ENCODE assay signal across 15 cellular contexts in the genomic region with DNA sequence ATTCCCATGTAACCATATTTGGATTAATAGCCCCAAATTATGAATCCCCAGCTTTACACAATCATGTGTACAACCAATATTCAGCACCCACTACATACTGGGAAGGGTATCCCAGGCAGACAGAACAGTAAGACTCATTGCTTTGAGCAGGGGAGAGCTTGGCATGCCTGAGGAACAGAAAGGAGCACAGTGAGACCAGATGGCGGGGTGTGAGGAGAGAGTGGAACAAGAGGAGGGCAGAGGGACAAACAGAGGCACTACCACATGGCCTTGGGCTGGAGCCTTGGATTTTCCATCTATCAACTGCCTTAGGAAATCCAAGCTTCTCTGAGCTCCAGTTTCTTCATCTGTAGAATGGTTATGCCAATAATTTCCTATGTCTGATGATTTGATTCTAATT. TPM values are rescaled to one million over a fixed set of nuclear protein-coding genes. Genes with fewer than 3 reads are reported as not detected.
DNase-seq lines count a peak whose midpoint lies in the region; ATAC-seq and TF ChIP-seq lines count a peak whose summit lies in the region.
"Had no signal": no experiment of that assay in that cellular context is flagged by ENCODE, and none has a peak within 500 bp of the region (broad histone marks: within the 10 kb centered on the region; RNA-seq: fewer than 3 reads in every experiment).

No MANE protein-coding gene starts in this region.

- DNase-seq in CD4-positive, alpha-beta T cell = no peak
- DNase-seq in G401 (ENCODE audit: low spot score) (peak; percentile 82), immature natural killer cell (no peak), occipital lobe (lab: John Stamatoyannopoulos, UW) (no peak), NCI-H1694 treated with DMSO at 0.1 percent for 48 hours (lab: John Stamatoyannopoulos, UW) (no peak), GM23248 (no peak)
- DNase-seq: activated CD4-positive, alpha-beta T cell treated with anti-CD3 and anti-CD28 coated beads for 1 hour; Caco-2; erythroblast; GF-D8; Karpas-422; left colon; NCI-H510A had no signal

- H3K36me3 Mint-ChIP-seq in CD4-positive, alpha-beta T cell (ENCODE audit: low read depth) = peaks cover 93% of the 10 kb centered on the region
- H3K36me3 Mint-ChIP-seq in activated T-helper 17 cell treated with anti-CD3 and anti-CD28 coated beads, Interleukin-2, amount 50 U/mL, for 72 hours (ENCODE audit: low read depth) = peaks cover 91% of the 10 kb centered on the region
- peaks cover 4 to 14% (median 12%) of the 10 kb centered on the region in 3 donors for H3K36me3 Mint-ChIP-seq in immature natural killer cell
- H3K36me3 Mint-ChIP-seq: type B pancreatic cell had no signal

- H3K27ac Mint-ChIP-seq in CD4-positive, alpha-beta T cell = peak overlapping the region; percentile 97
- H3K27ac Mint-ChIP-seq in activated T-helper 17 cell treated with anti-CD3 and anti-CD28 coated beads, Interleukin-2, amount 50 U/mL, for 72 hours = peak overlapping the region; percentile 99
- H3K27ac Mint-ChIP-seq in immature natural killer cell = peak overlapping the region in 4 of 6 donors; percentile 5 to 76 (median 32)
- H3K27ac Mint-ChIP-seq: type B pancreatic cell had no signal

- peaks cover 69% of the 10 kb centered on the region for H3K4me1 Mint-ChIP-seq in CD4-positive, alpha-beta T cell (ENCODE audit: low read depth)
- H3K4me1 Mint-ChIP-seq in activated T-helper 17 cell treated with anti-CD3 and anti-CD28 coated beads, Interleukin-2, amount 50 U/mL, for 72 hours = peaks cover 69% of the 10 kb centered on the region
- peaks cover 42% of the 10 kb centered on the region in 2 donors for H3K4me1 Mint-ChIP-seq in immature natural killer cell

- H3K9me3 Mint-ChIP-seq in CD4-positive, alpha-beta T cell = no peaks in the 10 kb centered on the region
- H3K9me3 Mint-ChIP-seq in activated T-helper 17 cell treated with anti-CD3 and anti-CD28 coated beads, Interleukin-2, amount 50 U/mL, for 72 hours = no peaks in the 10 kb centered on the region
- no peaks in the 10 kb centered on the region for H3K9me3 Mint-ChIP-seq in immature natural killer cell
- H3K9me3 Mint-ChIP-seq: type B pancreatic cell had no signal

- no peaks in the 10 kb centered on the region for H3K36me3 ChIP-seq in GM23248 (ENCODE audit: low read depth)

- CTCF ChIA-PET in CD4-positive, alpha-beta T cell (lab: Charles Lee) = interaction anchor here (0.6 to 6.6 kb wide), 6 partner anchors 8 to 210 kb away, joined by 3 to 31 read pairs (median 4); a partner anchor contains a TSS

- TF ChIP-seq CTCF in CD4-positive, alpha-beta T cell (IDR thresholded peaks at IDR 0.05) = no peak

- H3K9me3 ChIP-seq in CD4-positive, alpha-beta T cell (ENCODE audit: control insufficient read depth, low read length) = no peaks in the 10 kb centered on the region
- no peaks in the 10 kb centered on the region for H3K9me3 ChIP-seq in GM23248 (ENCODE audit: low read depth)
- H3K9me3 ChIP-seq: Caco-2 had no signal

- peak overlapping the region; percentile 70 for H3K27ac ChIP-seq in CD4-positive, alpha-beta T cell (ENCODE audit: low read depth, low read length)
- H3K27ac ChIP-seq in GM23248 = no peak overlapping the region

- no peak for ATAC-seq in CD4-positive, alpha-beta T cell (ENCODE audit: poor library complexity)
- ATAC-seq in activated T-helper 17 cell treated with anti-CD3 and anti-CD28 coated beads, Interleukin-2, amount 50 U/mL, for 72 hours (replicated peaks) = no peak
- ATAC-seq: left colon had no signal

- WGBS in GM23248 (ENCODE audit: low coverage in 1 of 2, low lambda C conversion rate in 2 of 2, missing lambda C conversion rate in 2 of 2), 2 experiments = 97 to 100% methylated on average over 1 of the region's 1 CpG

- POLR2A ChIA-PET in CD4-positive, alpha-beta T cell (lab: Charles Lee) = interaction anchor here (0.8 to 18.6 kb wide), 8 partner anchors 12 to 116 kb away, joined by 3 to 251 read pairs (median 28); a partner anchor contains a TSS

- H4K20me1 ChIP-seq in GM23248 (ENCODE audit: insufficient read depth) = no peaks in the 10 kb centered on the region

- intact Hi-C loops in CD4-positive, alpha-beta T cell (cut with DNase I, micrococcal nuclease) = loop anchor here in 1 of 2 experiments (5.0 kb wide), 1 partner anchor 108 kb away; a partner anchor contains a TSS

- no peak overlapping the region for H2AFZ ChIP-seq in GM23248

- H3K79me2 ChIP-seq in GM23248 (ENCODE audit: insufficient read depth) = peaks cover 31% of the 10 kb centered on the region; the same call in 1 of the 2 replicates

- peak overlapping the region; percentile 99 for H3K4me3 Mint-ChIP-seq in CD4-positive, alpha-beta T cell
- peak overlapping the region; percentile 98 for H3K4me3 Mint-ChIP-seq in activated T-helper 17 cell treated with anti-CD3 and anti-CD28 coated beads, Interleukin-2, amount 50 U/mL, for 72 hours
- no peak overlapping the region for H3K4me3 Mint-ChIP-seq in immature natural killer cell
- H3K4me3 Mint-ChIP-seq: type B pancreatic cell had no signal

- H3K4me2 ChIP-seq in GM23248 (ENCODE audit: unreplicated experiment) = no peak overlapping the region

- H3K27me3 Mint-ChIP-seq in CD4-positive, alpha-beta T cell = no peaks in the 10 kb centered on the region
- no peaks in the 10 kb centered on the region for H3K27me3 Mint-ChIP-seq in activated T-helper 17 cell treated with anti-CD3 and anti-CD28 coated beads, Interleukin-2, amount 50 U/mL, for 72 hours
- H3K27me3 Mint-ChIP-seq in immature natural killer cell (ENCODE audit: low read depth in 3 of 3) = peaks cover 7 to 8% (median 7%) of the 10 kb centered on the region in 3 donors

- H3F3A ChIP-seq in GM23248 (ENCODE audit: insufficient read depth) = peaks cover 49% of the 10 kb centered on the region

- peaks cover 57% of the 10 kb centered on the region for H3K4me1 ChIP-seq in GM23248 (ENCODE audit: insufficient read depth)

- H3K4me3 ChIP-seq in GM23248 = no peak overlapping the region

- H3K9ac ChIP-seq in GM23248 = no peak overlapping the region

- in situ Hi-C loops in G401 (cut with HindIII; ENCODE audit: low sequenced_read_pairs) = no loop called here
- in situ Hi-C loops in GM23248 (cut with MboI) = loop anchor here (10.0 kb wide), 1 partner anchor 110 kb away; a partner anchor contains a TSS

- no peaks in the 10 kb centered on the region for H3K9me2 ChIP-seq in GM23248 (ENCODE audit: insufficient read depth)

- no peaks in the 10 kb centered on the region for H3K27me3 ChIP-seq in CD4-positive, alpha-beta T cell (ENCODE audit: control insufficient read depth, insufficient read depth, low read length)
- H3K27me3 ChIP-seq in GM23248 (replicated peaks; ENCODE audit: insufficient read depth) = no peaks in the 10 kb centered on the region

RNA-seq across cellular contexts. Expression of a gene that starts 3.8 kb away (rescaled TPM):
- 100 to 1,000 TPM; 799 to 818 TPM for total RNA-seq in CD4-positive, alpha-beta T cell
- 3.6 and 9.7 TPM in 2 replicates for total RNA-seq in G401 (2014; rRNA removed; shearing (Covaris generic))
- 100 to 1,000 TPM; 282 to 502 TPM for total RNA-seq in activated T-helper 17 cell treated with anti-CD3 and anti-CD28 coated beads, Interleukin-2, amount 50 U/mL, for 72 hours
- polyA plus RNA-seq in immature natural killer cell (10 to 100 TPM; 14.9 to 38.1 (median 19.7) TPM), GM23248 (2016; fragmentation: Nextera tagmentation; extraction: Ambion mirVana) (109 and 116 TPM in 2 replicates)
- 10.9 TPM for total RNA-seq in occipital lobe
- total RNA-seq in GM23248 (2014; rRNA removed; shearing (Covaris generic)) = 66.6 and 67.7 TPM in 2 replicates

RNA-seq across cellular contexts. Expression of a gene that starts 7.1 kb away (rescaled TPM):
- 10 to 100 TPM; 13.7 to 16.7 TPM for total RNA-seq in CD4-positive, alpha-beta T cell
- 93.9 and 119 TPM in 2 replicates for total RNA-seq in G401 (2014; rRNA removed; shearing (Covaris generic))
- 10 to 100 TPM; 23.4 to 35.6 TPM for total RNA-seq in activated T-helper 17 cell treated with anti-CD3 and anti-CD28 coated beads, Interleukin-2, amount 50 U/mL, for 72 hours
- polyA plus RNA-seq in immature natural killer cell = 10 to 100 TPM; 41.2 to 66.3 (median 54.2) TPM
- total RNA-seq in occipital lobe = 20.0 TPM
- 20.1 and 25.9 TPM in 2 replicates for total RNA-seq in GM23248 (2014; rRNA removed; shearing (Covaris generic))
- polyA plus RNA-seq in GM23248 (2016; fragmentation: Nextera tagmentation; extraction: Ambion mirVana) = 33.5 and 34.4 TPM in 2 replicates

RNA-seq across cellular contexts. Expression of a gene that starts 31.1 kb away (rescaled TPM):
- total RNA-seq in CD4-positive, alpha-beta T cell = not detected
- total RNA-seq in G401 (2014; rRNA removed; shearing (Covaris generic)) = 22.2 and 27.9 TPM in 2 replicates
- total RNA-seq in activated T-helper 17 cell treated with anti-CD3 and anti-CD28 coated beads, Interleukin-2, amount 50 U/mL, for 72 hours = 1 to 10 TPM in 1 of 2 donors, under 1 TPM in 1; 0.30 to 2.5 TPM
- under 1 TPM in 1 of 3 donors, not detected in 2; 0.44 TPM for polyA plus RNA-seq in immature natural killer cell
- total RNA-seq in occipital lobe = not detected
- 0.13 and 2.3 TPM in 2 replicates for total RNA-seq in GM23248 (2014; rRNA removed; shearing (Covaris generic))
- polyA plus RNA-seq in GM23248 (2016; fragmentation: Nextera tagmentation; extraction: Ambion mirVana) = 0.38 and 0.76 TPM in 2 replicates

RNA-seq across cellular contexts. Expression of a gene that starts 31.9 kb away (rescaled TPM):
- total RNA-seq in CD4-positive, alpha-beta T cell = 10 to 100 TPM; 15.8 to 16.0 TPM
- 44.7 and 52.3 TPM in 2 replicates for total RNA-seq in G401 (2014; rRNA removed; shearing (Covaris generic))
- 100 to 1,000 TPM; 101 to 104 TPM for total RNA-seq in activated T-helper 17 cell treated with anti-CD3 and anti-CD28 coated beads, Interleukin-2, amount 50 U/mL, for 72 hours
- polyA plus RNA-seq in immature natural killer cell (10 to 100 TPM; 11.6 to 27.7 (median 13.4) TPM), GM23248 (2016; fragmentation: Nextera tagmentation; extraction: Ambion mirVana) (16.2 and 16.6 TPM in 2 replicates)
- total RNA-seq in occipital lobe = 6.7 TPM
- 20.8 and 34.9 TPM in 2 replicates for total RNA-seq in GM23248 (2014; rRNA removed; shearing (Covaris generic))

RNA-seq across cellular contexts. Expression of a gene that starts 39.1 kb away (rescaled TPM):
- 10 to 100 TPM; 21.6 to 27.4 TPM for total RNA-seq in CD4-positive, alpha-beta T cell
- total RNA-seq in G401 (2014; rRNA removed; shearing (Covaris generic)) = 16.9 and 22.1 TPM in 2 replicates
- total RNA-seq in activated T-helper 17 cell treated with anti-CD3 and anti-CD28 coated beads, Interleukin-2, amount 50 U/mL, for 72 hours = 10 to 100 TPM; 34.2 to 50.8 TPM
- 10 to 100 TPM; 54.6 to 80.6 (median 76.9) TPM for polyA plus RNA-seq in immature natural killer cell
- 37.4 TPM for total RNA-seq in occipital lobe
- 47.0 and 58.6 TPM in 2 replicates for total RNA-seq in GM23248 (2014; rRNA removed; shearing (Covaris generic))
- polyA plus RNA-seq in GM23248 (2016; fragmentation: Nextera tagmentation; extraction: Ambion mirVana) = 65.8 and 66.6 TPM in 2 replicates

Comparison
In these comparisons a context has a peak if more than half of its experiments do, and no peak if none do; other contexts are left out.
1. H3K27ac Mint-ChIP-seq: peak in every context shown above with its lines; median percentile 99 in activated T-helper 17 cell treated with anti-CD3 and anti-CD28 coated beads, Interleukin-2, amount 50 U/mL, for 72 hours; 97 in CD4-positive, alpha-beta T cell; 32 in immature natural killer cell.
2. H3K4me3 Mint-ChIP-seq: peak in CD4-positive, alpha-beta T cell (single experiment) and activated T-helper 17 cell treated with anti-CD3 and anti-CD28 coated beads, Interleukin-2, amount 50 U/mL, for 72 hours (single experiment); none in immature natural killer cell (0 of 5).